ENCODE assay signal across 1 cellular context in the genomic region with DNA sequence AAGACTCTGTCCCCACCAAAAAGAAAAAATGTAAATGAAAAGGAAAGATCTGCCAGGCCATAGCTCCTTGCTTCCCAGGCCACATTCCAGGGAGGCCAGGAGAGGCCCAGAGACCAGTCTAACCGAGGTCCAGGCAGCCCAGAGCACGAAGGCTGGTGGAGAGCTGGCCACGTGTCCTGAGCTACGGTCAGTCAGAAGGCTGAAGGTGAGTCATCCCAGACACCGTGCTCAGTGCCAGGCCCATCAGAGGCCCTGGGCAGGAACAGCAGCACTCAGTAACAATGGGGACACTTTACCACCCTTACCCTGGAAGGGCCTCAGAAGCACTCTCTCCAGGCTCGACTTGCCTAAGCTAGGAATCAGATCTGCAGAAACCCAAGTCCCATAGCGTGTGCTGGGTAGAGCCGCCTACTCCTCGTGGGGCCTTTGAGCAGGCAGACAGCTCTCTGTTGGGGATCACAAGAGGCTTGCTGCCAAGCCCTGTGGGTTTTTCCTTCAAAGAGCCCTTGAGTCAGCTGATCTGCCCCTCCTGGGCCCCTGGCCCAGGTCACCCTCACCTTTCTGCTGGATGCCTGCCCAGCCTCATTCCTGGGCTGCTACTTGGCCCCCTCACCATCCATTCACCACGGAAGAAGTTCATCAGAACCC.
TF ChIP-seq lines count a peak whose summit lies in the region.

No MANE protein-coding gene starts in this region.

TF ChIP-seq in IMR-90, 13 proteins besides CTCF, POLR2A, EP300 and RAD21:
- TF ChIP-seq FOS (IDR thresholded peaks at IDR 0.05; ENCODE audit: low read depth, low read length) (peak; percentile 51; the same call in 1 of the 2 replicates), CEBPB (IDR thresholded peaks at IDR 0.05; ENCODE audit: low read depth, low read length) (no peak)
- TF ChIP-seq, protein P1, sequence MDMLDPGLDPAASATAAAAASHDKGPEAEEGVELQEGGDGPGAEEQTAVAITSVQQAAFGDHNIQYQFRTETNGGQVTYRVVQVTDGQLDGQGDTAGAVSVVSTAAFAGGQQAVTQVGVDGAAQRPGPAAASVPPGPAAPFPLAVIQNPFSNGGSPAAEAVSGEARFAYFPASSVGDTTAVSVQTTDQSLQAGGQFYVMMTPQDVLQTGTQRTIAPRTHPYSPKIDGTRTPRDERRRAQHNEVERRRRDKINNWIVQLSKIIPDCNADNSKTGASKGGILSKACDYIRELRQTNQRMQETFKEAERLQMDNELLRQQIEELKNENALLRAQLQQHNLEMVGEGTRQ (IDR thresholded peaks at IDR 0.05; ENCODE audit: low read depth, low read length): peak; percentile 87
